In genomic region chr11:34126959-34127848, GRCh38 we compare ENCODE assay signal across 20 cellular contexts.
"Had no signal": no experiment of that assay in that cellular context is flagged by ENCODE, and none has a peak within 500 bp of the region (broad histone marks: within the 10 kb centered on the region; RNA-seq: fewer than 3 reads in every experiment).

No MANE protein-coding gene starts in this region.

- H3K4me3 Mint-ChIP-seq: activated naive CD4-positive, alpha-beta T cell treated with anti-CD3 and anti-CD28 coated beads, Interleukin-2, amount 50 U/mL, for 24 hours; nephron; stimulated activated naive CD8-positive, alpha-beta T cell treated with anti-CD3 and anti-CD28 coated beads, Interleukin-15, amount 100 ng/mL, for 72 hours; T-helper 1 cell treated with Interleukin-12 subunit alpha and Interleukin-12 subunit beta and Interleukin-4 antibody, amounts not matched to agents 30 μg/mL and 1 μg/mL, for 36 hours; type B pancreatic cell had no signal

- H3K27me3 Mint-ChIP-seq: activated naive CD4-positive, alpha-beta T cell treated with anti-CD3 and anti-CD28 coated beads, Interleukin-2, amount 50 U/mL, for 24 hours; progenitor cell of endocrine pancreas; stimulated activated naive CD8-positive, alpha-beta T cell treated with anti-CD3 and anti-CD28 coated beads, Interleukin-15, amount 100 ng/mL, for 72 hours; type B pancreatic cell had no signal

- H3K9me3 Mint-ChIP-seq: activated naive CD4-positive, alpha-beta T cell treated with anti-CD3 and anti-CD28 coated beads, Interleukin-2, amount 50 U/mL, for 24 hours; nephron; stimulated activated naive CD8-positive, alpha-beta T cell treated with anti-CD3 and anti-CD28 coated beads, Interleukin-15, amount 100 ng/mL, for 72 hours; T-helper 1 cell treated with Interleukin-12 subunit alpha and Interleukin-12 subunit beta and Interleukin-4 antibody, amounts not matched to agents 30 μg/mL and 1 μg/mL, for 36 hours; type B pancreatic cell had no signal

- H3K4me1 Mint-ChIP-seq: activated naive CD4-positive, alpha-beta T cell treated with anti-CD3 and anti-CD28 coated beads, Interleukin-2, amount 50 U/mL, for 24 hours; nephron; stimulated activated naive CD8-positive, alpha-beta T cell treated with anti-CD3 and anti-CD28 coated beads, Interleukin-15, amount 100 ng/mL, for 72 hours had no signal

- ATAC-seq: left ventricle myocardium superior; stimulated activated naive CD8-positive, alpha-beta T cell treated with anti-CD3 and anti-CD28 coated beads, Interleukin-15, amount 100 ng/mL, for 72 hours had no signal

- H3K27ac Mint-ChIP-seq: activated naive CD4-positive, alpha-beta T cell treated with anti-CD3 and anti-CD28 coated beads, Interleukin-2, amount 50 U/mL, for 24 hours; nephron; progenitor cell of endocrine pancreas; T-helper 1 cell treated with Interleukin-12 subunit alpha and Interleukin-12 subunit beta and Interleukin-4 antibody, amounts not matched to agents 30 μg/mL and 1 μg/mL, for 36 hours; type B pancreatic cell had no signal

- H3K27ac ChIP-seq: coronary artery, right atrium auricular region, skin epidermis, WERI-Rb-1 had no signal

- DNase-seq: activated CD4-positive, alpha-beta T cell treated with anti-CD3 and anti-CD28 coated beads, Interleukin-2, amount 50 U/mL, for 48 hours; activated T-cell treated with anti-CD3 and anti-CD28 coated beads, Interleukin-2, amount 50 U/mL, for 1 hour; amniotic stem cell; central memory CD4-positive, alpha-beta T cell; effector CD8-positive, alpha-beta T cell; erythroblast; left ventricle myocardium superior; mesenchymal stem cell; stimulated activated CD4-positive, alpha-beta T cell treated with anti-CD3 and anti-CD28 coated beads, Interleukin-4, amount 100 ng/mL, for 24 hours; stimulated activated CD8-positive, alpha-beta memory T cell treated with anti-CD3 and anti-CD28 coated beads, Interleukin-4, amount 100 ng/mL, for 48 hours; stimulated activated naive CD8-positive, alpha-beta T cell treated with anti-CD3 and anti-CD28 coated beads, Interleukin-15, amount 100 ng/mL, for 72 hours; WERI-Rb-1 had no signal
